ENCODE assay signal across 26 cellular contexts in genomic region chr1:184632415-184633175, GRCh38.
A peak's percentile ranks its signal among the peaks of the same experiment; 100 is the strongest.
DNase-seq lines count a peak whose midpoint lies in the region; ATAC-seq and TF ChIP-seq lines count a peak whose summit lies in the region.
"Had no signal": no experiment of that assay in that cellular context is flagged by ENCODE, and none has a peak within 500 bp of the region (broad histone marks: within the 10 kb centered on the region; RNA-seq: fewer than 3 reads in every experiment).

No MANE protein-coding gene starts in this region.

- DNase-seq in RWPE2 (ENCODE audit: low spot score) (no peak), mesenchymal stem cell (no peak), upper lobe of right lung (peak; percentile 77)
- DNase-seq in activated effector memory CD4-positive, alpha-beta T cell treated with anti-CD3 and anti-CD28 coated beads, Interleukin-2, amount 50 U/mL, for 16 hours, result no peak
- DNase-seq: activated CD4-positive, alpha-beta T cell treated with anti-CD3 and anti-CD28 coated beads, Interleukin-2, amount 10 ng/mL, durations not matched to agents 7 days and 5 days; activated CD8-positive, alpha-beta memory T cell treated with anti-CD3 and anti-CD28 coated beads, Interleukin-2, amount 10 ng/mL, durations not matched to agents 7 days and 5 days; activated naive CD4-positive, alpha-beta T cell treated with anti-CD3 and anti-CD28 coated beads for 36 hours; activated T-cell treated with anti-CD3 and anti-CD28 coated beads, Interleukin-2, amount 50 U/mL, for 72 hours; CD4-positive, alpha-beta memory T cell; cortex of kidney; endodermal cell; GDM1; mesendoderm; naive thymus-derived CD4-positive, alpha-beta T cell; NCI-H1930; NCI-H226; NCI-H774; occipital lobe; stimulated activated CD4-positive, alpha-beta T cell treated with anti-CD3 and anti-CD28 coated beads, Interleukin-12 subunit alpha, Interleukin-12 subunit beta, amount 100 ng/mL, for 4 hours; stimulated activated CD4-positive, alpha-beta T cell treated with anti-CD3 and anti-CD28 coated beads, Interleukin-4, amount 100 ng/mL, for 24 hours; stimulated activated naive B cell treated with anti-CD40 and anti-IgM and Interleukin-4, amounts not matched to agents 10 μg/mL and 1 μg/mL and 100 μg/mL, for 72 hours; WERI-Rb-1 had no signal

- H3K18ac ChIP-seq in mesenchymal stem cell (ENCODE audit: low read depth in 1 of 2, low read length in 2 of 2), result no peak overlapping the region

- no peak for TF ChIP-seq EP300 in gastroesophageal sphincter (IDR thresholded peaks at IDR 0.05)

- no peak overlapping the region for H2AFZ ChIP-seq in mesenchymal stem cell (ENCODE audit: low read depth, low read length)

- no peak overlapping the region for H2AK5ac ChIP-seq in mesenchymal stem cell (ENCODE audit: low read length, severe bottlenecking)

- no peak overlapping the region for H3K4ac ChIP-seq in mesenchymal stem cell (ENCODE audit: low read depth in 1 of 2, low read length in 2 of 2)

- no peak overlapping the region for H3K14ac ChIP-seq in mesenchymal stem cell (ENCODE audit: low read length in 2 of 2)

- H3K9me3 ChIP-seq in RWPE2 (ENCODE audit: severe bottlenecking) (no peaks in the 10 kb centered on the region), gastroesophageal sphincter (no peaks in the 10 kb centered on the region), mesenchymal stem cell (ENCODE audit: control insufficient read depth, low read length) (no peaks in the 10 kb centered on the region), upper lobe of right lung (no peaks in the 10 kb centered on the region)

- H3K4me1 ChIP-seq in RWPE2 (ENCODE audit: insufficient read depth, poor library complexity, severe bottlenecking) (peaks cover 5% of the 10 kb centered on the region), gastroesophageal sphincter (peaks cover 0 to 67% (median 8%) of the 10 kb centered on the region in 3 donors), mesenchymal stem cell (ENCODE audit: control insufficient read depth, insufficient read depth, low read depth, low read length) (no peaks in the 10 kb centered on the region), upper lobe of right lung (peaks cover 12% of the 10 kb centered on the region)

- H3K4me3 ChIP-seq in RWPE2 (ENCODE audit: severe bottlenecking) (no peak overlapping the region), gastroesophageal sphincter (no peak overlapping the region), mesenchymal stem cell (ENCODE audit: insufficient read depth in 1 of 2, low read depth in 1 of 2, low read length in 2 of 2) (no peak overlapping the region), upper lobe of right lung (no peak overlapping the region)

- no peak overlapping the region for H3K9ac ChIP-seq in mesenchymal stem cell (ENCODE audit: low read length)
- H3K9ac ChIP-seq: KMS-11 had no signal

- intact Hi-C loops in upper lobe of right lung (cut with DNase I), result no loop called here

- peak overlapping the region in 1 of 2 experiments; percentile 44 for H2BK12ac ChIP-seq in mesenchymal stem cell (ENCODE audit: low read length in 2 of 2)

- H4K8ac ChIP-seq in mesenchymal stem cell (ENCODE audit: low read length), result peak overlapping the region; percentile 20

- TF ChIP-seq CTCF in RWPE2 (IDR thresholded peaks at IDR 0.05; ENCODE audit: poor library complexity, severe bottlenecking) (no peak), gastroesophageal sphincter (IDR thresholded peaks at IDR 0.05) (no peak), upper lobe of right lung (IDR thresholded peaks at IDR 0.05) (no peak)

- no peak overlapping the region for H3K4me2 ChIP-seq in mesenchymal stem cell (ENCODE audit: low read length, poor library complexity, severe bottlenecking)
- H3K4me2 ChIP-seq: KMS-11 had no signal

- no peak overlapping the region for H2BK5ac ChIP-seq in mesenchymal stem cell (ENCODE audit: low read depth, low read length, poor library complexity, severe bottlenecking)

- H2BK120ac ChIP-seq in mesenchymal stem cell (ENCODE audit: low read depth, low read length), result no peak overlapping the region

- H4K91ac ChIP-seq in mesenchymal stem cell (ENCODE audit: low read length), result no peak overlapping the region

- no peak overlapping the region for H2BK15ac ChIP-seq in mesenchymal stem cell (ENCODE audit: low read depth, poor library complexity, severe bottlenecking)

- TF ChIP-seq POLR2A in gastroesophageal sphincter (IDR thresholded peaks at IDR 0.05), result no peak

- no peaks in the 10 kb centered on the region for H3K79me1 ChIP-seq in mesenchymal stem cell (replicated peaks; ENCODE audit: low read length, poor library complexity, severe bottlenecking)

- no peak overlapping the region for H3K23ac ChIP-seq in mesenchymal stem cell (ENCODE audit: low read length in 2 of 2)

- H3K36me3 ChIP-seq in RWPE2 (ENCODE audit: low read depth) (no peaks in the 10 kb centered on the region), gastroesophageal sphincter (no peaks in the 10 kb centered on the region), mesenchymal stem cell (ENCODE audit: control insufficient read depth in 1 of 2, insufficient read depth in 2 of 2, low read depth in 1 of 2, low read length in 2 of 2) (no peaks in the 10 kb centered on the region), upper lobe of right lung (no peaks in the 10 kb centered on the region)
- H3K36me3 ChIP-seq: WERI-Rb-1 had no signal

- peak; percentile 65 for ATAC-seq in RWPE2 (ENCODE audit: low read depth)
- ATAC-seq in gastroesophageal sphincter, result no peak
- ATAC-seq in upper lobe of right lung, result peak; percentile 86
- ATAC-seq in HG02981 (IDR thresholded peaks at IDR 0.05; ENCODE audit: unreplicated experiment), result no peak
- ATAC-seq in HG02610 (IDR thresholded peaks at IDR 0.05; ENCODE audit: unreplicated experiment), result no peak
- ATAC-seq: activated CD8-positive, alpha-beta memory T cell treated with anti-CD3 and anti-CD28 coated beads, Interleukin-2, amount 10 ng/mL, durations not matched to agents 7 days and 5 days; activated T-cell treated with anti-CD3 and anti-CD28 coated beads, Interleukin-2, amount 50 U/mL, for 72 hours; naive thymus-derived CD4-positive, alpha-beta T cell; stimulated activated naive B cell treated with anti-CD40 and anti-IgM and Interleukin-4, amounts not matched to agents 10 μg/mL and 1 μg/mL and 100 μg/mL, for 72 hours had no signal

- H3K27me3 ChIP-seq in RWPE2 (ENCODE audit: insufficient read depth, poor library complexity, severe bottlenecking), result no peaks in the 10 kb centered on the region
- H3K27me3 ChIP-seq in gastroesophageal sphincter, result no peaks in the 10 kb centered on the region
- H3K27me3 ChIP-seq in mesenchymal stem cell (ENCODE audit: control insufficient read depth in 1 of 2, insufficient read depth in 1 of 2, low read length in 2 of 2), result no peaks in the 10 kb centered on the region
- H3K27me3 ChIP-seq in upper lobe of right lung, result no peaks in the 10 kb centered on the region

- WGBS in gastroesophageal sphincter (ENCODE audit: low coverage in 1 of 2), 2 donors, result 73 to 96% methylated on average over 6 of the region's 8 CpGs
- WGBS in mesenchymal stem cell, result 94% methylated on average over 7 of the region's 8 CpGs

- H3K27ac ChIP-seq in RWPE2 (ENCODE audit: poor library complexity, severe bottlenecking) (no peak overlapping the region), gastroesophageal sphincter (peak overlapping the region in 3 of 4 donors; percentile 27 to 58 (median 56)), mesenchymal stem cell (ENCODE audit: low read length, poor library complexity, severe bottlenecking) (no peak overlapping the region), upper lobe of right lung (peak overlapping the region; percentile 47)
- H3K27ac ChIP-seq: KMS-11, WERI-Rb-1 had no signal

Comparison
In these comparisons a context has a peak if more than half of its experiments do, and no peak if none do; other contexts are left out.
1. ATAC-seq: peak in RWPE2 (single experiment) and upper lobe of right lung (single experiment); none in gastroesophageal sphincter (single experiment), HG02981 (single experiment) and HG02610 (single experiment).
2. H3K27ac ChIP-seq: peak in gastroesophageal sphincter (3 of 4) and upper lobe of right lung (single experiment); none in RWPE2 (single experiment) and mesenchymal stem cell (single experiment).